In genomic region chr20:57459897-57460663, GRCh38 we compare ENCODE assay signal across 18 cellular contexts.
DNase-seq lines count a peak whose midpoint lies in the region; ATAC-seq and TF ChIP-seq lines count a peak whose summit lies in the region.
"Had no signal": no experiment of that assay in that cellular context is flagged by ENCODE, and none has a peak within 500 bp of the region (broad histone marks: within the 10 kb centered on the region; RNA-seq: fewer than 3 reads in every experiment).

No MANE protein-coding gene starts in this region.

- peak overlapping the region; percentile 26 for H3K27ac ChIP-seq in right cardiac atrium (ENCODE audit: low read length)
- H3K27ac ChIP-seq in RWPE2 (ENCODE audit: poor library complexity, severe bottlenecking): no peak overlapping the region
- peak overlapping the region; percentile 24 for H3K27ac ChIP-seq in rectal smooth muscle tissue (ENCODE audit: low read depth, low read length)
- H3K27ac ChIP-seq in body of pancreas: no peak overlapping the region

- no peak for TF ChIP-seq POLR2A in body of pancreas (IDR thresholded peaks at IDR 0.05)

- H3K4me3 ChIP-seq in right cardiac atrium (ENCODE audit: low read length) (no peak overlapping the region), RWPE2 (ENCODE audit: severe bottlenecking) (no peak overlapping the region), rectal smooth muscle tissue (ENCODE audit: low read length) (no peak overlapping the region), body of pancreas (no peak overlapping the region)
- H3K4me3 ChIP-seq: MG63 had no signal

- WGBS in right cardiac atrium: 83% methylated on average over 19 of the region's 19 CpGs
- 60 to 82% methylated on average over 1 to 19 of the region's 19 CpGs for WGBS in body of pancreas, 2 donors

- intact Hi-C loops in right cardiac atrium (cut with DNase I): no loop called here
- intact Hi-C loops in cardiac septum (cut with DNase I): no loop called here
- intact Hi-C loops in body of pancreas (cut with DNase I): no loop called here

- no peak overlapping the region for H3K9ac ChIP-seq in rectal smooth muscle tissue (ENCODE audit: low read length)

- DNase-seq in right cardiac atrium (no peak), cardiac septum (ENCODE audit: low spot score) (no peak), RWPE2 (ENCODE audit: low spot score) (no peak), islet precursor cell (peak; percentile 61), nucleus accumbens (lab: John Stamatoyannopoulos, UW) (no peak), dedifferentiated amniotic fluid mesenchymal stem cell (ENCODE audit: extremely low spot score) (no peak), body of pancreas (no peak)
- DNase-seq: ACHN, DND-41, H9, Kasumi-1, MG63, NCI-H1048, NCI-H146, NCI-H2029 treated with DMSO at 0.1 percent for 48 hours, NCI-H2171, NCI-H526 had no signal

- ATAC-seq in right cardiac atrium (no peak), RWPE2 (ENCODE audit: low read depth) (0 out of 3 replicates have a peak, but pooled peaks have one; percentile 5), body of pancreas (no peak)

- H3K36me3 ChIP-seq in RWPE2 (ENCODE audit: low read depth) (no peaks in the 10 kb centered on the region), rectal smooth muscle tissue (ENCODE audit: control insufficient read depth, insufficient read depth, low read length) (no peaks in the 10 kb centered on the region), body of pancreas (replicated peaks in 1 of 2; ENCODE audit: insufficient read depth in 1 of 2, low read depth in 2 of 2) (no peaks in the 10 kb centered on the region)
- H3K36me3 ChIP-seq: MG63 had no signal

- H3K27me3 ChIP-seq in right cardiac atrium (ENCODE audit: control insufficient read depth, insufficient read depth) (no peaks in the 10 kb centered on the region), RWPE2 (ENCODE audit: insufficient read depth, poor library complexity, severe bottlenecking) (no peaks in the 10 kb centered on the region), rectal smooth muscle tissue (ENCODE audit: control insufficient read depth, insufficient read depth, low read length) (no peaks in the 10 kb centered on the region), body of pancreas (no peaks in the 10 kb centered on the region)
- H3K27me3 ChIP-seq: MG63 had no signal

- TF ChIP-seq CTCF in RWPE2 (IDR thresholded peaks at IDR 0.05; ENCODE audit: poor library complexity, severe bottlenecking) (no peak), body of pancreas (IDR thresholded peaks at IDR 0.05) (no peak)

- H3K4me1 ChIP-seq in right cardiac atrium (ENCODE audit: control insufficient read depth, insufficient read depth, low read length) (peaks cover 4% of the 10 kb centered on the region), RWPE2 (ENCODE audit: insufficient read depth, poor library complexity, severe bottlenecking) (no peaks in the 10 kb centered on the region), rectal smooth muscle tissue (ENCODE audit: control insufficient read depth, insufficient read depth, low read length) (peaks cover 29% of the 10 kb centered on the region), body of pancreas (no peaks in the 10 kb centered on the region)

- H3K9me3 ChIP-seq in right cardiac atrium (ENCODE audit: control insufficient read depth, low read length) (no peaks in the 10 kb centered on the region), RWPE2 (ENCODE audit: severe bottlenecking) (no peaks in the 10 kb centered on the region), body of pancreas (no peaks in the 10 kb centered on the region)
- H3K9me3 ChIP-seq: MG63 had no signal

Comparison
In these comparisons a context has a peak if more than half of its experiments do, and no peak if none do; other contexts are left out.
1. H3K27ac ChIP-seq: peak in right cardiac atrium (single experiment) and rectal smooth muscle tissue (single experiment); none in RWPE2 (single experiment) and body of pancreas (0 of 4).